In the genomic region with DNA sequence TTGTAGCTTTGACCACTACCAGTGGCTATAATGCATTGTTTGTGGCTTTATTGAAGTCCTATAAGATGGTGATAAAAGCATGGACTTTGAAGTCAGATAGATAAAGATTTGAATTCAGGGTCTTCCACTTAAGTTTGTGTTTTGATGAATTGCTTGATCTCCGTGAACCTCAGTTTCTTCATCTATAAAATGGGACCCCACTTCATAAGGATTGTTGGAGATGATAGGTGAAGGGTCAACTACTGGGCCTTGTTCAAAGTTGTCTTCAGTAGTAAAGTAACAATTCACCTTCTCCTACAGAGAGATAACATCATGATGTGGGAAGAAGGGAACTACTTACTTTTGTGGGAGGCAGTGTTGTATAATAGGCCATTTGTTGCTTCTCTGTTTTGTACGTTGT, we compare ENCODE assay signal across 20 cellular contexts. TPM values are rescaled to one million over a fixed set of nuclear protein-coding genes. Genes with fewer than 3 reads are reported as not detected.
DNase-seq lines count a peak whose midpoint lies in the region; ATAC-seq, FAIRE-seq and TF ChIP-seq lines count a peak whose summit lies in the region.
"Had no signal": no experiment of that assay in that cellular context is flagged by ENCODE, and none has a peak within 500 bp of the region (broad histone marks: within the 10 kb centered on the region; RNA-seq: fewer than 3 reads in every experiment).

No MANE protein-coding gene starts in this region.

- H3K4me1 ChIP-seq in HepG2 (ENCODE audit: insufficient read depth, low read length) (peaks cover 79% of the 10 kb centered on the region), right lobe of liver (peaks cover 0 to 42% (median 10%) of the 10 kb centered on the region in 4 donors), H1 (replicated peaks in 1 of 4; ENCODE audit: control insufficient read depth in 3 of 4, insufficient read depth in 4 of 4, low read length in 3 of 4) (no peaks in the 10 kb centered on the region), upper lobe of right lung (peaks cover 30% of the 10 kb centered on the region)
- H3K4me1 ChIP-seq: SJCRH30 had no signal

- H3K14ac ChIP-seq in H1 (ENCODE audit: insufficient read length), result no peak overlapping the region

- TF ChIP-seq EP300 in HepG2 (IDR thresholded peaks at IDR 0.05; ENCODE audit: low read depth in 2 of 2, low read length in 2 of 2), result no peak
- no peak for TF ChIP-seq EP300 in HepG2 (CRISPR knock-in tag; IDR thresholded peaks at IDR 0.05; ENCODE audit: borderline replicate concordance)
- TF ChIP-seq EP300 in H1 (IDR thresholded peaks at IDR 0.05; ENCODE audit: borderline replicate concordance in 1 of 2, low read depth in 2 of 2, low read length in 2 of 2), result no peak

- POLR2A ChIA-PET in HepG2 (lab: Yijun Ruan, JAX) (no interaction called here), H1 (lab: Charles Lee; ENCODE audit: partially characterized antibody) (no interaction called here)

- no peak overlapping the region for H2BK5ac ChIP-seq in H1 (ENCODE audit: low read depth, low read length)

- no peak overlapping the region for H3K27ac ChIP-seq in HepG2 (ENCODE audit: extremely low read length, insufficient read depth, low read length)
- no peak overlapping the region for H3K27ac ChIP-seq in right lobe of liver
- no peak overlapping the region for H3K27ac ChIP-seq in H1 (ENCODE audit: low read depth, low read length)
- H3K27ac ChIP-seq in upper lobe of right lung, result no peak overlapping the region
- H3K27ac ChIP-seq: C4-2B, SJCRH30 had no signal

- H3K4me3 ChIP-seq in HepG2 (replicated peaks in 1 of 3; ENCODE audit: insufficient read depth in 1 of 3, low read depth in 2 of 3, low read length in 3 of 3) (no peak overlapping the region), right lobe of liver (no peak overlapping the region), NB4 (ENCODE audit: low read depth, low read length) (no peak overlapping the region), H1 (ENCODE audit: extremely low read depth in 1 of 4, insufficient read depth in 2 of 4, low read depth in 3 of 4, low read length in 4 of 4) (no peak overlapping the region), upper lobe of right lung (no peak overlapping the region)
- H3K4me3 ChIP-seq: SJCRH30 had no signal

- H3K9me3 ChIP-seq in HepG2 (ENCODE audit: low read length) (no peaks in the 10 kb centered on the region), right lobe of liver (no peaks in the 10 kb centered on the region), H1 (ENCODE audit: insufficient read depth in 2 of 2, low read depth in 1 of 2, low read length in 1 of 2) (no peaks in the 10 kb centered on the region), upper lobe of right lung (no peaks in the 10 kb centered on the region)
- H3K9me3 ChIP-seq: SJCRH30 had no signal

- no peak overlapping the region for H3K23ac ChIP-seq in H1 (ENCODE audit: insufficient read length)

- no peak for TF ChIP-seq POLR2A in HepG2 (IDR thresholded peaks at IDR 0.05; ENCODE audit: insufficient read depth in 1 of 2, low read depth in 2 of 2, low read length in 2 of 2)
- no peak for TF ChIP-seq POLR2A in right lobe of liver (IDR thresholded peaks at IDR 0.05)
- no peak for TF ChIP-seq POLR2A in NB4 (IDR thresholded peaks at IDR 0.05; ENCODE audit: extremely low read depth, insufficient read length)
- TF ChIP-seq POLR2A in H1 (IDR thresholded peaks at IDR 0.05; ENCODE audit: control extremely low read depth in 1 of 2, low read depth in 2 of 2, low read length in 2 of 2), result no peak

- no peak overlapping the region for H2BK12ac ChIP-seq in H1 (ENCODE audit: low read depth, low read length)

- no peak overlapping the region for H3K4ac ChIP-seq in H1 (replicated peaks; ENCODE audit: insufficient read length, low read depth, low read length)

- in situ Hi-C loops in HepG2 (cut with HindIII; ENCODE audit: extremely low pct_ligation_motif_present, low pct_unique_long_range_greater_than_20kb), result loop anchor here (10.0 kb wide), 1 partner anchor 79 kb away; no protein-coding TSS in a partner anchor

- no peak overlapping the region for H2BK20ac ChIP-seq in H1 (ENCODE audit: low read length)

- no peak overlapping the region for H2AK5ac ChIP-seq in H1 (ENCODE audit: low read depth, low read length)

- H3K56ac ChIP-seq in H1 (replicated peaks; ENCODE audit: insufficient read length, low read depth, low read length), result no peak overlapping the region

- no peak for FAIRE-seq in HepG2 (lab: Jason Lieb, UNC)
- no peak for FAIRE-seq in H1 (lab: Jason Lieb, UNC)
- FAIRE-seq: D721Med, RCC 7860 had no signal

- intact Hi-C loops in HepG2 (cut with micrococcal nuclease; ENCODE audit: unreplicated experiment), result loop anchor here (2.0 kb wide), 1 partner anchor 13 kb away; no protein-coding TSS in a partner anchor
- intact Hi-C loops in right lobe of liver (cut with DNase I), result no loop called here
- intact Hi-C loops in upper lobe of right lung (cut with DNase I), result no loop called here

- H4K20me1 ChIP-seq in HepG2 (ENCODE audit: insufficient read depth, low read length) (peaks cover 75% of the 10 kb centered on the region), H1 (replicated peaks in 1 of 2; ENCODE audit: control insufficient read depth in 1 of 2, insufficient read depth in 2 of 2, low read length in 2 of 2) (peaks cover 3 to 4% of the 10 kb centered on the region in 2 experiments)

- H2BK15ac ChIP-seq in H1 (ENCODE audit: low read length), result no peak overlapping the region

- H3K36me3 ChIP-seq in HepG2 (replicated peaks in 1 of 2; ENCODE audit: control insufficient read depth in 1 of 2, insufficient read depth in 2 of 2, low read length in 2 of 2), result peaks cover 1 to 4% of the 10 kb centered on the region in 2 experiments; a peak in 3 of 5 replicates
- H3K36me3 ChIP-seq in right lobe of liver, result no peaks in the 10 kb centered on the region
- H3K36me3 ChIP-seq in H1 (ENCODE audit: control insufficient read depth in 2 of 4, insufficient read depth in 4 of 4, low read length in 3 of 4), result no peaks in the 10 kb centered on the region; a peak in 2 of 8 replicates
- H3K36me3 ChIP-seq in upper lobe of right lung, result no peaks in the 10 kb centered on the region

- TF ChIP-seq RAD21 in HepG2 (CRISPR knock-in tag; IDR thresholded peaks at IDR 0.05) (no peak), H1 (IDR thresholded peaks at IDR 0.05 in 1 of 2, conservative IDR thresholded peaks at IDR 0.05 in 1 of 2; ENCODE audit: low read depth in 2 of 2, low read length in 2 of 2) (no peak)

- H3K23me2 ChIP-seq in H1 (ENCODE audit: low read depth, low read length), result no peaks in the 10 kb centered on the region

- no TSS peak for BruUV-seq in HepG2 (replicated peaks; lab: Mats Ljungman, UMichigan)

- ATAC-seq in HepG2, result no peak
- ATAC-seq in right lobe of liver, result no peak
- peak; percentile 34 for ATAC-seq in upper lobe of right lung
- no peak for ATAC-seq in HG02938 (IDR thresholded peaks at IDR 0.05; ENCODE audit: unreplicated experiment)

- H4K8ac ChIP-seq in H1 (ENCODE audit: extremely low read depth, insufficient read depth, low read length), result no peak overlapping the region

- CTCF ChIA-PET in HepG2 (lab: Yijun Ruan, JAX; ENCODE audit: low intra/inter-chr PET ratio, low total read pairs) (no interaction called here), H1 (lab: Charles Lee; ENCODE audit: partially characterized antibody) (no interaction called here)

- no peak overlapping the region for H3K9ac ChIP-seq in HepG2 (ENCODE audit: insufficient read depth, low read depth, low read length)
- H3K9ac ChIP-seq in H1 (replicated peaks in 1 of 4; ENCODE audit: extremely low read depth in 1 of 4, low read depth in 3 of 4, low read length in 3 of 4), result no peak overlapping the region

- H3K18ac ChIP-seq in H1 (ENCODE audit: extremely low read depth, low read length), result no peak overlapping the region

- no peak for TF ChIP-seq CTCF in HepG2 (CRISPR knock-in tag; IDR thresholded peaks at IDR 0.05)
- no peak for TF ChIP-seq CTCF in right lobe of liver (IDR thresholded peaks at IDR 0.05)
- TF ChIP-seq CTCF in NB4 (IDR thresholded peaks at IDR 0.05; ENCODE audit: low read depth, low read length), result no peak
- TF ChIP-seq CTCF in H1 (IDR thresholded peaks at IDR 0.05; ENCODE audit: control extremely low read depth in 1 of 3, insufficient read depth in 1 of 3, low read depth in 1 of 3, low read length in 3 of 3), result no peak
- TF ChIP-seq CTCF in upper lobe of right lung (IDR thresholded peaks at IDR 0.05), result no peak

- H2AFZ ChIP-seq in HepG2 (ENCODE audit: low read length), result no peak overlapping the region
- no peak overlapping the region for H2AFZ ChIP-seq in H1 (ENCODE audit: low read length)

- H3K79me2 ChIP-seq in HepG2 (ENCODE audit: insufficient read depth, low read length), result peaks cover 99% of the 10 kb centered on the region
- peaks cover 0 to 99% of the 10 kb centered on the region in 2 experiments; a peak in 3 of 4 replicates for H3K79me2 ChIP-seq in H1 (ENCODE audit: control insufficient read depth in 1 of 2, insufficient read depth in 2 of 2, low read length in 2 of 2)

- H3K27me3 ChIP-seq in HepG2 (ENCODE audit: control insufficient read depth in 1 of 2, insufficient read depth in 2 of 2, low read length in 2 of 2), result no peaks in the 10 kb centered on the region
- H3K27me3 ChIP-seq in right lobe of liver, result no peaks in the 10 kb centered on the region
- H3K27me3 ChIP-seq in H1 (replicated peaks in 1 of 4; ENCODE audit: control insufficient read depth in 3 of 4, extremely low read depth in 1 of 4, insufficient read depth in 3 of 4, low read length in 3 of 4), result no peaks in the 10 kb centered on the region
- H3K27me3 ChIP-seq in upper lobe of right lung, result no peaks in the 10 kb centered on the region
- H3K27me3 ChIP-seq: SJCRH30 had no signal

- DNase-seq in HepG2 (ENCODE audit: low spot score) (no peak), right lobe of liver (no peak), NB4 (ENCODE audit: low read depth) (peak; percentile 14), H1 (ENCODE audit: low read depth in 1 of 2, low spot score in 2 of 2) (no peak), upper lobe of right lung (no peak), amniotic stem cell (lab: John Stamatoyannopoulos, UW) (no peak)
- DNase-seq in stimulated activated CD4-positive, alpha-beta T cell treated with anti-CD3 and anti-CD28 coated beads, Interleukin-12 subunit alpha, Interleukin-12 subunit beta, amount 100 ng/mL, for 4 hours, result no peak
- DNase-seq: DMS53; GF-D8; Karpas-422; NCI-H1092 treated with DMSO at 0.1 percent for 48 hours; NCI-H1436 treated with DMSO at 0.1 percent for 48 hours; NCI-H1930; NCI-H510A; NK-92 treated with Interleukin-12 subunit alpha and Interleukin-12 subunit beta, amount 100 ng/mL, for 24 hours; SJCRH30 had no signal

- H3K4me2 ChIP-seq in HepG2 (ENCODE audit: low read depth, low read length) (no peak overlapping the region), H1 (ENCODE audit: insufficient read depth in 1 of 2, low read depth in 2 of 2, low read length in 2 of 2) (no peak overlapping the region)

- 90% methylated on average over 2 of the region's 2 CpGs for WGBS in HepG2 (ENCODE audit: low lambda C conversion rate)
- 79% methylated on average over 2 of the region's 2 CpGs for WGBS in right lobe of liver (ENCODE audit: insufficient coverage, low coverage, low lambda C conversion rate, missing lambda C conversion rate)
- 83% methylated on average over 2 of the region's 2 CpGs; no CpG with 5 or more reads in 1 of the 2 experiments for WGBS in H1 (ENCODE audit: extremely low coverage in 1 of 2, insufficient coverage in 1 of 2, insufficient read length in 1 of 2, insufficient replicate concordance in 2 of 2, low coverage in 1 of 2, low lambda C conversion rate in 2 of 2, missing lambda C conversion rate in 1 of 2), 2 experiments

- no peak overlapping the region for H4K91ac ChIP-seq in H1 (replicated peaks; ENCODE audit: insufficient read length, low read length)

- peaks cover 4% of the 10 kb centered on the region for H3K79me1 ChIP-seq in H1 (ENCODE audit: low read depth, low read length)

- H4K5ac ChIP-seq in H1 (ENCODE audit: insufficient read length, low read depth, low read length), result no peak overlapping the region

- H2BK120ac ChIP-seq in H1 (replicated peaks; ENCODE audit: low read depth, low read length), result no peak overlapping the region

RNA-seq across cellular contexts. Expression of gene ADIPOR2, which starts 14.9 kb away (rescaled TPM):
- 35.2 and 40.8 TPM in 2 replicates for total RNA-seq in HepG2 (2016; rRNA removed; fragmentation: Illumina TruSeq; extraction: Trizol)
- total RNA-seq in HepG2 (2016; cell fraction: cytosol; rRNA removed; fragmentation: Illumina TruSeq; extraction: Trizol; ENCODE audit: low read depth), result 14.0 and 15.3 TPM in 2 replicates
- total RNA-seq in HepG2 (2016; cell fraction: insoluble cytoplasmic fraction; rRNA removed; fragmentation: Illumina TruSeq; extraction: Trizol), result 34.6 and 36.8 TPM in 2 replicates
- 32.2 and 37.5 TPM in 2 replicates for total RNA-seq in HepG2 (2016; cell fraction: membrane; rRNA removed; fragmentation: Illumina TruSeq; extraction: Trizol)
- total RNA-seq in HepG2 (2016; cell fraction: nucleus; rRNA removed; fragmentation: Illumina TruSeq; extraction: Trizol), result 57.1 and 62.9 TPM in 2 replicates
- polyA plus RNA-seq in HepG2 (2011; rRNA removed), result 52.2 and 56.5 TPM in 2 replicates
- polyA plus RNA-seq in HepG2 (2011; cell fraction: cytosol; rRNA removed), result 30.4 and 47.3 TPM in 2 replicates
- 39.2 and 60.6 TPM in 2 replicates for polyA plus RNA-seq in HepG2 (2011; cell fraction: nucleus; rRNA removed)
- 68.6 and 70.3 TPM in 2 replicates for polyA plus RNA-seq in HepG2 (2012)
- 8.2 TPM in 2 replicates for polyA plus RNA-seq in HepG2 (2016; cell fraction: cytosol; fragmentation: Illumina TruSeq; extraction: Trizol; ENCODE audit: low read depth)
- 42.4 and 47.2 TPM in 2 replicates for polyA plus RNA-seq in HepG2 (2016; cell fraction: insoluble cytoplasmic fraction; fragmentation: Illumina TruSeq; extraction: Trizol; ENCODE audit: low read depth)
- polyA plus RNA-seq in HepG2 (2016; cell fraction: membrane; fragmentation: Illumina TruSeq; extraction: Trizol; ENCODE audit: low read depth), result 24.7 and 28.3 TPM in 2 replicates
- polyA plus RNA-seq in HepG2 (2016; cell fraction: nucleus; fragmentation: Illumina TruSeq; extraction: Trizol; ENCODE audit: insufficient read depth, low read depth), result 75.6 and 80.5 TPM in 2 replicates
- 53.2 and 63.9 TPM in 2 replicates for polyA minus RNA-seq in HepG2 (2011; rRNA and poly(A)+ RNA removed; ENCODE audit: low replicate concordance)
- polyA minus RNA-seq in HepG2 (2011; cell fraction: cytosol; rRNA and poly(A)+ RNA removed), result 37.1 and 43.3 TPM in 2 replicates
- polyA minus RNA-seq in HepG2 (2011; cell fraction: nucleus; rRNA and poly(A)+ RNA removed), result 89.9 and 92.1 TPM in 2 replicates
- 100 to 1,000 TPM in 1 of 6 experiments, 10 to 100 TPM in 5; 46.5 to 108 (median 59.8) TPM for total RNA-seq in right lobe of liver
- total RNA-seq in H1 (2021; fragmentation: NEBNext Ultra II Directional; extraction: Animal tissue kit (Norgen Biotek cat#: 25700)), result 46.4 and 50.8 TPM in 2 replicates
- polyA plus RNA-seq in H1 (2011; rRNA removed), result 13.9 and 17.5 TPM in 2 replicates
- polyA plus RNA-seq in H1 (2011; cell fraction: cytosol; rRNA removed), result 15.7 TPM
- 10.5 TPM for polyA plus RNA-seq in H1 (2011; cell fraction: nucleus; rRNA removed)
- 25.0 to 33.0 TPM (median 29.1 TPM) in 4 replicates for polyA plus RNA-seq in H1 (2012, experiment 1 of 2)
- polyA plus RNA-seq in H1 (2012, experiment 2 of 2), result 5.8 TPM
- polyA plus RNA-seq in H1 (2013, experiment 1 of 2), result 22.5 TPM
- 28.5 TPM for polyA plus RNA-seq in H1 (2013, experiment 2 of 2)
- polyA minus RNA-seq in H1 (2011; rRNA and poly(A)+ RNA removed), result 28.8 and 29.0 TPM in 2 replicates
- polyA minus RNA-seq in H1 (2011; cell fraction: cytosol; rRNA and poly(A)+ RNA removed), result 12.8 TPM
- 20.7 TPM for polyA minus RNA-seq in H1 (2011; cell fraction: nucleus; rRNA and poly(A)+ RNA removed)
- total RNA-seq in upper lobe of right lung, result 96.0 TPM

Comparison
In these comparisons a context has a peak if more than half of its experiments do, and no peak if none do; other contexts are left out.
1. Of the 41 proteins assayed by ChIP-seq in both HepG2 and H1: peak only in HepG2: none; only in H1: KDM1A; in both: none; in neither: 40.